7 cellular contexts compared by ENCODE assay signal in genomic region chr6:156526081-156526480, GRCh38.
"Had no signal": no experiment of that assay in that cellular context is flagged by ENCODE, and none has a peak within 500 bp of the region (broad histone marks: within the 10 kb centered on the region; RNA-seq: fewer than 3 reads in every experiment).

No MANE protein-coding gene starts in this region.

- DNase-seq: GM23248, H9, HCEC 1CT, IMR-90 had no signal

- H3K27ac ChIP-seq: GM23248 had no signal

- H3K4me3 Mint-ChIP-seq: H9 had no signal

- H2AFZ ChIP-seq: GM23248 had no signal

- H3K9me3 Mint-ChIP-seq: H9 had no signal

- H3K9ac ChIP-seq: GM23248 had no signal

- H3K4me3 ChIP-seq: GM23248 had no signal

- H3K27ac Mint-ChIP-seq: H9 had no signal

- FAIRE-seq: H1, H54, HTR-8/SVneo had no signal

- H3K4me1 Mint-ChIP-seq: H9 had no signal
